ENCODE assay signal across 23 cellular contexts in genomic region chr1:15018767-15019166, GRCh38.
"Had no signal": no experiment of that assay in that cellular context is flagged by ENCODE, and none has a peak within 500 bp of the region (broad histone marks: within the 10 kb centered on the region; RNA-seq: fewer than 3 reads in every experiment).

No MANE protein-coding gene starts in this region.

- FAIRE-seq: colon, endothelial cell of umbilical vein, islet of Langerhans, keratinocyte had no signal

- H3K27me3 ChIP-seq: dorsolateral prefrontal cortex, esophagus muscularis mucosa, gastrocnemius medialis, heart right ventricle, left lung had no signal

- H3K36me3 ChIP-seq: esophagus muscularis mucosa, gastrocnemius medialis, heart right ventricle, left lung, lower lobe of right lung had no signal

- ATAC-seq: gastrocnemius medialis, heart right ventricle, left cardiac atrium, left lung, left ventricle myocardium superior, lower lobe of right lung, mucosa of descending colon had no signal

- H3K9me3 ChIP-seq: esophagus muscularis mucosa, gastrocnemius medialis, heart right ventricle, left lung, lower lobe of right lung, mucosa of descending colon had no signal

- H3K4me1 ChIP-seq: gastrocnemius medialis had no signal

- H3K27ac ChIP-seq: coronary artery, dorsolateral prefrontal cortex, esophagus muscularis mucosa, gastrocnemius medialis, heart right ventricle, left lung, lower lobe of right lung had no signal

- DNase-seq: dermis blood vessel endothelial cell; dorsolateral prefrontal cortex; effector CD4-positive, alpha-beta T cell; effector memory CD4-positive, alpha-beta T cell; foreskin melanocyte; gastrocnemius medialis; glutamatergic neuron; head of caudate nucleus; heart right ventricle; hippocampal formation; left cardiac atrium; left ventricle myocardium superior; lower lobe of right lung; mesenchymal stem cell; mucosa of descending colon; naive B cell had no signal

- H3K4me3 ChIP-seq: coronary artery, dorsolateral prefrontal cortex, esophagus muscularis mucosa, gastrocnemius medialis, heart right ventricle, left lung, lower lobe of right lung, mucosa of descending colon had no signal
